11 cellular contexts compared by ENCODE assay signal in genomic region chr10:69439350-69439739, GRCh38. TPM values are rescaled to one million over a fixed set of nuclear protein-coding genes. Genes with fewer than 3 reads are reported as not detected.
A peak's percentile ranks its signal among the peaks of the same experiment; 100 is the strongest.
DNase-seq lines count a peak whose midpoint lies in the region; ATAC-seq and TF ChIP-seq lines count a peak whose summit lies in the region.
"Had no signal": no experiment of that assay in that cellular context is flagged by ENCODE, and none has a peak within 500 bp of the region (broad histone marks: within the 10 kb centered on the region; RNA-seq: fewer than 3 reads in every experiment).

No MANE protein-coding gene starts in this region.

- H3K4me3 ChIP-seq in Peyer's patch (no peak overlapping the region), gastroesophageal sphincter (no peak overlapping the region), sigmoid colon (no peak overlapping the region)
- H3K4me3 ChIP-seq: GM12878 had no signal

- no peaks in the 10 kb centered on the region for H3K36me3 Mint-ChIP-seq in progenitor cell of endocrine pancreas (ENCODE audit: insufficient read depth)

- intact Hi-C loops in sigmoid colon (cut with DNase I) = no loop called here

- H3K4me3 Mint-ChIP-seq in progenitor cell of endocrine pancreas (ENCODE audit: low read depth) = no peak overlapping the region
- H3K4me3 Mint-ChIP-seq: T-helper 1 cell treated with Interleukin-12 subunit alpha and Interleukin-12 subunit beta and Interleukin-4 antibody, amounts not matched to agents 30 μg/mL and 1 μg/mL, for 36 hours had no signal

- no peaks in the 10 kb centered on the region for H3K9me3 Mint-ChIP-seq in progenitor cell of endocrine pancreas (ENCODE audit: low read depth)
- H3K9me3 Mint-ChIP-seq: T-helper 1 cell treated with Interleukin-12 subunit alpha and Interleukin-12 subunit beta and Interleukin-4 antibody, amounts not matched to agents 30 μg/mL and 1 μg/mL, for 36 hours had no signal

- H3K27me3 Mint-ChIP-seq in progenitor cell of endocrine pancreas = peaks cover 18% of the 10 kb centered on the region

- no peak overlapping the region for H3K27ac Mint-ChIP-seq in progenitor cell of endocrine pancreas
- H3K27ac Mint-ChIP-seq: T-helper 1 cell treated with Interleukin-12 subunit alpha and Interleukin-12 subunit beta and Interleukin-4 antibody, amounts not matched to agents 30 μg/mL and 1 μg/mL, for 36 hours had no signal

- H3K4me1 ChIP-seq in Peyer's patch (peaks cover 0 to 19% (median 3%) of the 10 kb centered on the region in 4 donors), gastroesophageal sphincter (peaks cover 0 to 22% (median 9%) of the 10 kb centered on the region in 3 donors), sigmoid colon (peaks cover 0 to 19% (median 17%) of the 10 kb centered on the region in 4 donors)

- H3K36me3 ChIP-seq in Peyer's patch (no peaks in the 10 kb centered on the region), gastroesophageal sphincter (peaks cover 0 to 6% of the 10 kb centered on the region in 2 donors), sigmoid colon (no peaks in the 10 kb centered on the region)

- no peak for TF ChIP-seq CTCF in Peyer's patch (IDR thresholded peaks at IDR 0.05)
- no peak for TF ChIP-seq CTCF in gastroesophageal sphincter (IDR thresholded peaks at IDR 0.05)
- TF ChIP-seq CTCF in sigmoid colon (IDR thresholded peaks at IDR 0.05) = no peak
- TF ChIP-seq CTCF in progenitor cell of endocrine pancreas (IDR thresholded peaks at IDR 0.05; ENCODE audit: unreplicated experiment) = no peak

- DNase-seq in GM03348 (ENCODE audit: low spot score) (peak; percentile 74), Peyer's patch (peak in 2 of 3 donors; percentile 74 to 76), sigmoid colon (peak; percentile 85), NCI-H774 (lab: John Stamatoyannopoulos, UW) (no peak), cortex of kidney (lab: John Stamatoyannopoulos, UW) (no peak), progenitor cell of endocrine pancreas (ENCODE audit: low spot score, unreplicated experiment) (no peak)
- DNase-seq: MM.1S had no signal

- H3K27me3 ChIP-seq in Peyer's patch = no peaks in the 10 kb centered on the region
- no peaks in the 10 kb centered on the region for H3K27me3 ChIP-seq in gastroesophageal sphincter
- no peaks in the 10 kb centered on the region for H3K27me3 ChIP-seq in sigmoid colon

- no peak for TF ChIP-seq EP300 in gastroesophageal sphincter (IDR thresholded peaks at IDR 0.05)
- no peak for TF ChIP-seq EP300 in sigmoid colon (IDR thresholded peaks at IDR 0.05)

- H3K9me3 ChIP-seq in Peyer's patch (no peaks in the 10 kb centered on the region), gastroesophageal sphincter (no peaks in the 10 kb centered on the region), sigmoid colon (no peaks in the 10 kb centered on the region)

- 36% methylated on average over 3 of the region's 5 CpGs; no CpG with 5 or more reads in 1 of the 2 donors for WGBS in gastroesophageal sphincter (ENCODE audit: low coverage in 1 of 2), 2 donors
- WGBS in sigmoid colon, 2 donors = 20 to 63% methylated on average over 5 of the region's 5 CpGs

- H3K27ac ChIP-seq in Peyer's patch (peak overlapping the region in 3 of 4 donors; percentile 72 to 80 (median 76)), gastroesophageal sphincter (peak overlapping the region in 3 of 4 donors; percentile 29 to 51 (median 49)), sigmoid colon (peak overlapping the region; percentile 44 to 65 (median 58))

- ATAC-seq in gastroesophageal sphincter = peak; percentile 39
- ATAC-seq in HG03025 (IDR thresholded peaks at IDR 0.05; ENCODE audit: low FRiP score, unreplicated experiment) = no peak
- ATAC-seq: GM12878 had no signal

- H3K4me1 Mint-ChIP-seq in progenitor cell of endocrine pancreas (ENCODE audit: low read depth) = peaks cover 8% of the 10 kb centered on the region

- TF ChIP-seq POLR2A in Peyer's patch (IDR thresholded peaks at IDR 0.05) (no peak), gastroesophageal sphincter (IDR thresholded peaks at IDR 0.05) (no peak), sigmoid colon (IDR thresholded peaks at IDR 0.05) (no peak)

RNA-seq across cellular contexts. Expression of gene TSPAN15, which starts 11.9 kb away (rescaled TPM):
- total RNA-seq in Peyer's patch (100 to 1,000 TPM in 2 of 4 donors, 10 to 100 TPM in 2; 32.2 to 110 (median 94.4) TPM), gastroesophageal sphincter (10 to 100 TPM; 51.9 to 66.7 (median 58.1) TPM), sigmoid colon (10 to 100 TPM; 55.4 to 76.4 (median 67.4) TPM), progenitor cell of endocrine pancreas (14.7 and 17.9 TPM in 2 replicates)
- 100 to 1,000 TPM in 1 of 3 donors, 10 to 100 TPM in 2; 43.0 to 100 (median 70.9) TPM for polyA plus RNA-seq in sigmoid colon

RNA-seq across cellular contexts. Expression of gene TACR2, which starts 22.6 kb away (rescaled TPM):
- total RNA-seq in Peyer's patch = 10 to 100 TPM in 1 of 4 donors, 1 to 10 TPM in 2, not detected in 1; 1.1 to 11.1 (median 3.2) TPM
- total RNA-seq in gastroesophageal sphincter = 100 to 1,000 TPM in 2 of 4 donors, 10 to 100 TPM in 2; 37.1 to 176 (median 122) TPM
- 100 to 1,000 TPM; 161 to 184 (median 170) TPM for total RNA-seq in sigmoid colon
- polyA plus RNA-seq in sigmoid colon = 10 to 100 TPM in 1 of 3 donors, 1 to 10 TPM in 1, not detected in 1; 6.0 to 14.4 TPM
- total RNA-seq in progenitor cell of endocrine pancreas = not detected in 2 replicates
- total RNA-seq: GM12878 had no signal

Comparison
In these comparisons a context has a peak if more than half of its experiments do, and no peak if none do; other contexts are left out.
1. DNase-seq: peak in GM03348 (single experiment), Peyer's patch (2 of 3) and sigmoid colon (single experiment); none in NCI-H774 (single experiment), cortex of kidney (single experiment) and progenitor cell of endocrine pancreas (single experiment).
2. Peak in every context shown above with its lines, with median percentiles within 50 percentile points of each other: H3K27ac ChIP-seq.